Comparison of ENCODE assay signal across 8 cellular contexts in genomic region chr11:105035262-105035620, GRCh38. TPM values are rescaled to one million over a fixed set of nuclear protein-coding genes. Genes with fewer than 3 reads are reported as not detected.
DNase-seq lines count a peak whose midpoint lies in the region; ATAC-seq and TF ChIP-seq lines count a peak whose summit lies in the region.

No MANE protein-coding gene starts in this region.

- ATAC-seq in GM19324 (IDR thresholded peaks at IDR 0.05; ENCODE audit: low FRiP score, unreplicated experiment) (peak; percentile 19), HG03039 (IDR thresholded peaks at IDR 0.05; ENCODE audit: unreplicated experiment) (peak; percentile 11), HG02884 (IDR thresholded peaks at IDR 0.05; ENCODE audit: unreplicated experiment) (no peak)

- H3K4me2 ChIP-seq in skeletal muscle satellite cell (ENCODE audit: low read length) = peak overlapping the region; percentile 66

- H3K9ac ChIP-seq in skeletal muscle satellite cell (ENCODE audit: low read depth, low read length) = no peak overlapping the region

- no peaks in the 10 kb centered on the region for H3K9me3 ChIP-seq in skeletal muscle satellite cell (replicated peaks; ENCODE audit: low read length)

- peaks cover 3% of the 10 kb centered on the region for H3K4me1 ChIP-seq in skeletal muscle satellite cell (ENCODE audit: control insufficient read depth, insufficient read depth, low read length)

- peak; percentile 70 for DNase-seq in choroid plexus epithelial cell (ENCODE audit: low read depth)
- DNase-seq in COLO829 (ENCODE audit: low spot score) = no peak
- no peak for DNase-seq in NCI-H1694 (lab: John Stamatoyannopoulos, UW)
- no peak for DNase-seq in posterior vena cava (ENCODE audit: low spot score)

- TF ChIP-seq CTCF in choroid plexus epithelial cell (conservative IDR thresholded peaks at IDR 0.05; ENCODE audit: low read depth, low read length) = no peak

- peak overlapping the region; percentile 51 for H3K4me3 ChIP-seq in choroid plexus epithelial cell (ENCODE audit: low read depth, low read length)
- H3K4me3 ChIP-seq in skeletal muscle satellite cell (ENCODE audit: low read length) = no peak overlapping the region

- no peaks in the 10 kb centered on the region for H3K27me3 ChIP-seq in skeletal muscle satellite cell (ENCODE audit: control insufficient read depth, insufficient read depth, low read length)

- no peaks in the 10 kb centered on the region for H3K36me3 ChIP-seq in skeletal muscle satellite cell (ENCODE audit: insufficient read depth, low read length)

- intact Hi-C loops in posterior vena cava (cut with DNase I) = no loop called here

RNA-seq across cellular contexts. Expression of gene CASP1, which starts 0.3 kb away (rescaled TPM):
- total RNA-seq in skeletal muscle satellite cell (2012; rRNA removed) = 4.2 and 7.9 TPM in 2 replicates
- total RNA-seq in posterior vena cava = 10 to 100 TPM; 14.9 to 16.3 TPM

RNA-seq across cellular contexts. Expression of gene CARD16, which starts 9.9 kb away (rescaled TPM):
- 1.0 and 1.3 TPM in 2 replicates for total RNA-seq in skeletal muscle satellite cell (2012; rRNA removed)
- 10 to 100 TPM in 1 of 2 donors, 1 to 10 TPM in 1; 7.3 to 13.2 TPM for total RNA-seq in posterior vena cava

RNA-seq across cellular contexts. Expression of gene CASP5, which starts 12.3 kb away (rescaled TPM):
- total RNA-seq in skeletal muscle satellite cell (2012; rRNA removed) = not detected in 2 replicates
- under 1 TPM; 0.24 to 0.42 TPM for total RNA-seq in posterior vena cava
